ENCODE assay signal across 11 cellular contexts in genomic region chr5:94181940-94182339, GRCh38.
DNase-seq lines count a peak whose midpoint lies in the region; ATAC-seq, FAIRE-seq and TF ChIP-seq lines count a peak whose summit lies in the region.
"Had no signal": no experiment of that assay in that cellular context is flagged by ENCODE, and none has a peak within 500 bp of the region (broad histone marks: within the 10 kb centered on the region; RNA-seq: fewer than 3 reads in every experiment).

No MANE protein-coding gene starts in this region.

- TF ChIP-seq EP300 in GM12878 (IDR thresholded peaks at IDR 0.05; ENCODE audit: borderline replicate concordance in 1 of 2, control insufficient read depth in 1 of 2, low read depth in 2 of 2, low read length in 2 of 2), result no peak

- H3K27me3 ChIP-seq in A673 (replicated peaks; ENCODE audit: insufficient read depth, low read depth, low read length, poor library complexity) (no peaks in the 10 kb centered on the region), GM12878 (replicated peaks in 1 of 2; ENCODE audit: control insufficient read depth in 2 of 2, insufficient read depth in 2 of 2, low read length in 1 of 2) (no peaks in the 10 kb centered on the region), tibial artery (no peaks in the 10 kb centered on the region)

- H3K4me1 ChIP-seq in A673 (ENCODE audit: insufficient read depth, low read length, poor library complexity, severe bottlenecking), result no peaks in the 10 kb centered on the region
- H3K4me1 ChIP-seq in GM12878 (ENCODE audit: control insufficient read depth, insufficient read depth, low read length), result no peaks in the 10 kb centered on the region
- H3K4me1 ChIP-seq in tibial artery, result no peaks in the 10 kb centered on the region

- no peak for FAIRE-seq in GM12878 (lab: Jason Lieb, UNC)
- FAIRE-seq: kidney had no signal

- H3K27ac ChIP-seq in A673 (ENCODE audit: low read depth, low read length, poor library complexity, severe bottlenecking) (no peak overlapping the region), GM12878 (ENCODE audit: control insufficient read depth, insufficient read depth) (no peak overlapping the region), tibial artery (no peak overlapping the region)

- in situ Hi-C loops in GM12878 (cut with MboI), result no loop called here

- SMC1A ChIA-PET in GM12878 (lab: Charles Lee; ENCODE audit: uncharacterized antibody, unreplicated experiment), result interaction anchor here (0.6 to 1.7 kb wide), 3 partner anchors 10 to 381 kb away, joined by 3 to 4 read pairs (median 3); no protein-coding TSS in a partner anchor

- peak; percentile 43 for TF ChIP-seq CTCF in A673 (conservative IDR thresholded peaks at IDR 0.05; ENCODE audit: low read depth, low read length)
- TF ChIP-seq CTCF in GM12878 (IDR thresholded peaks at IDR 0.05 in 2 of 3, conservative IDR thresholded peaks at IDR 0.05 in 1 of 3; ENCODE audit: control insufficient read depth in 2 of 3, extremely low read depth in 1 of 3, insufficient read depth in 1 of 3, low read depth in 3 of 3, low read length in 3 of 3), result peak; percentile 27 to 31 (median 28); a peak in 4 of 6 replicates
- no peak for TF ChIP-seq CTCF in tibial artery (IDR thresholded peaks at IDR 0.05)

- BruUV-seq in A673 (replicated peaks; lab: Mats Ljungman, UMichigan) (no TSS peak), GM12878 (replicated peaks; lab: Mats Ljungman, UMichigan) (no TSS peak)

- no peak overlapping the region for H2AFZ ChIP-seq in GM12878 (ENCODE audit: control insufficient read depth, low read depth, low read length)

- H3K36me3 ChIP-seq in A673 (ENCODE audit: insufficient read depth, low read length, poor library complexity, severe bottlenecking) (no peaks in the 10 kb centered on the region), GM12878 (ENCODE audit: control insufficient read depth in 2 of 2, insufficient read depth in 2 of 2, low read length in 1 of 2) (no peaks in the 10 kb centered on the region), tibial artery (no peaks in the 10 kb centered on the region)

- H3K4me2 ChIP-seq in GM12878 (ENCODE audit: control insufficient read depth, insufficient read depth), result no peak overlapping the region

- TF ChIP-seq RAD21 in GM12878 (IDR thresholded peaks at IDR 0.05; ENCODE audit: insufficient read depth, low read depth, low read length), result 0 out of 2 replicates have a peak, but pooled peaks have one; percentile 34

- H3K4me1 Mint-ChIP-seq in activated T-cell treated with anti-CD3 and anti-CD28 coated beads, Interleukin-2, amount 50 U/mL, for 4 hours (ENCODE audit: low read depth), result no peaks in the 10 kb centered on the region
- H3K4me1 Mint-ChIP-seq: CD4-positive, CD25-positive, alpha-beta regulatory T cell had no signal

- TF ChIP-seq POLR2A in GM12878 (IDR thresholded peaks at IDR 0.05; ENCODE audit: low read depth, low read length), result no peak

- peaks cover 4% of the 10 kb centered on the region for H3K27me3 Mint-ChIP-seq in activated T-cell treated with anti-CD3 and anti-CD28 coated beads, Interleukin-2, amount 50 U/mL, for 4 hours (ENCODE audit: low read depth)
- H3K27me3 Mint-ChIP-seq: dendritic cell treated with granulocyte-macrophage colony-stimulating factor and Interleukin-4, amounts not matched to agents 40 ng/mL and 50 ng/mL, for 4 days had no signal

- intact Hi-C loops in A673 (cut with micrococcal nuclease; ENCODE audit: unreplicated experiment) (no loop called here), GM12878 (cut with micrococcal nuclease; ENCODE audit: unreplicated experiment) (no loop called here), tibial artery (cut with DNase I; ENCODE audit: low total_unique reads) (no loop called here)

- no peaks in the 10 kb centered on the region for H3K36me3 Mint-ChIP-seq in activated T-cell treated with anti-CD3 and anti-CD28 coated beads, Interleukin-2, amount 50 U/mL, for 4 hours (ENCODE audit: insufficient read depth)
- H3K36me3 Mint-ChIP-seq: CD4-positive, CD25-positive, alpha-beta regulatory T cell had no signal

- POLR2A ChIA-PET in A673 (lab: Charles Lee; ENCODE audit: low non-redundant PET) (no interaction called here), GM12878 (lab: Charles Lee) (no interaction called here)

- H3K9me3 Mint-ChIP-seq in activated T-cell treated with anti-CD3 and anti-CD28 coated beads, Interleukin-2, amount 50 U/mL, for 4 hours, result no peaks in the 10 kb centered on the region
- H3K9me3 Mint-ChIP-seq: dendritic cell treated with granulocyte-macrophage colony-stimulating factor and Interleukin-4, amounts not matched to agents 40 ng/mL and 50 ng/mL, for 4 days had no signal

- no peak overlapping the region for H3K9ac ChIP-seq in GM12878 (ENCODE audit: control insufficient read depth, insufficient read depth, low read length)

- RAD21 ChIA-PET in GM12878 (lab: Charles Lee; ENCODE audit: unreplicated experiment), result interaction anchor here (0.8 to 1.2 kb wide), 3 partner anchors 11 to 376 kb away, joined by 3 to 4 read pairs (median 4); no protein-coding TSS in a partner anchor

- WGBS in GM12878 (ENCODE audit: insufficient coverage, insufficient replicate concordance, low lambda C conversion rate, missing lambda C conversion rate), result 46% methylated on average over 2 of the region's 2 CpGs

- CTCF ChIA-PET in A673 (lab: Charles Lee), result interaction anchor here (0.5 to 0.7 kb wide), 2 partner anchors 23 to 271 kb away, joined by 4 to 7 read pairs; no protein-coding TSS in a partner anchor
- CTCF ChIA-PET in GM12878 (lab: Yijun Ruan, JAX), result interaction anchor here (0.6 to 1.6 kb wide), 6 partner anchors 10 to 556 kb away, joined by 3 to 13 read pairs (median 4); no protein-coding TSS in a partner anchor

- ATAC-seq in GM18519 (IDR thresholded peaks at IDR 0.05; ENCODE audit: low FRiP score, unreplicated experiment), result peak; percentile 70
- peak; percentile 79 for ATAC-seq in GM12878
- no peak for ATAC-seq in activated T-cell treated with anti-CD3 and anti-CD28 coated beads, Interleukin-2, amount 50 U/mL, for 4 hours

- H3K9me3 ChIP-seq in A673 (ENCODE audit: low read depth, low read length, poor library complexity, severe bottlenecking), result no peaks in the 10 kb centered on the region
- no peaks in the 10 kb centered on the region for H3K9me3 ChIP-seq in GM12878 (replicated peaks; ENCODE audit: control insufficient read depth, insufficient read depth, low read length)
- H3K9me3 ChIP-seq in tibial artery, result no peaks in the 10 kb centered on the region

- H3K4me3 ChIP-seq in A673 (ENCODE audit: low read depth, low read length, poor library complexity, severe bottlenecking) (no peak overlapping the region), GM12878 (no peak overlapping the region), tibial artery (no peak overlapping the region)

- no peaks in the 10 kb centered on the region for H4K20me1 ChIP-seq in GM12878 (ENCODE audit: control insufficient read depth, insufficient read depth)

- H3K4me3 Mint-ChIP-seq in activated T-cell treated with anti-CD3 and anti-CD28 coated beads, Interleukin-2, amount 50 U/mL, for 4 hours, result no peak overlapping the region
- H3K4me3 Mint-ChIP-seq: CD4-positive, CD25-positive, alpha-beta regulatory T cell; dendritic cell treated with granulocyte-macrophage colony-stimulating factor and Interleukin-4, amounts not matched to agents 40 ng/mL and 50 ng/mL, for 4 days had no signal

- peak; percentile 47 for DNase-seq in A673 (ENCODE audit: low spot score)
- DNase-seq in HuH-7.5 (ENCODE audit: low spot score), result peak; percentile 2
- DNase-seq in GM12878 (ENCODE audit: low read depth, low spot score), result no peak
- no peak for DNase-seq in activated T-cell treated with anti-CD3 and anti-CD28 coated beads, Interleukin-2, amount 50 U/mL, for 4 hours
- no peak for DNase-seq in C1 segment of cervical spinal cord (lab: John Stamatoyannopoulos, UW)
- DNase-seq in DMS153 (lab: John Stamatoyannopoulos, UW), result no peak
- DNase-seq in tibial artery, result no peak
- DNase-seq: CD4-positive, CD25-positive, alpha-beta regulatory T cell; kidney had no signal

- no peaks in the 10 kb centered on the region for H3K79me2 ChIP-seq in GM12878 (ENCODE audit: control insufficient read depth, insufficient read depth, low read length)

TF ChIP-seq in GM12878, 131 proteins besides CTCF, POLR2A, EP300 and RAD21 (continues in another document):
- TF ChIP-seq ESRRA (IDR thresholded peaks at IDR 0.05; ENCODE audit: low read length) (no peak), JUNB (IDR thresholded peaks at IDR 0.05) (no peak), ZNF274 (IDR thresholded peaks at IDR 0.05; ENCODE audit: insufficient read depth, insufficient read length) (no peak), CUX1 (IDR thresholded peaks at IDR 0.05; ENCODE audit: insufficient replicate concordance, low read depth, low read length) (no peak), IKZF2 (IDR thresholded peaks at IDR 0.05) (no peak)

Comparison
In these comparisons a context has a peak if more than half of its experiments do, and no peak if none do; other contexts are left out.
1. DNase-seq: peak in A673 (single experiment) and HuH-7.5 (single experiment); none in GM12878 (single experiment), activated T-cell treated with anti-CD3 and anti-CD28 coated beads, Interleukin-2, amount 50 U/mL, for 4 hours (single experiment), C1 segment of cervical spinal cord (0 of 14), DMS153 (single experiment) and tibial artery (0 of 2).
2. CTCF ChIP-seq: peak in A673 (single experiment) and GM12878 (3 of 3); none in tibial artery (0 of 2).
3. ATAC-seq: peak in GM18519 (single experiment) and GM12878 (single experiment); none in activated T-cell treated with anti-CD3 and anti-CD28 coated beads, Interleukin-2, amount 50 U/mL, for 4 hours (0 of 2).